Comparison of ENCODE assay signal across 22 cellular contexts in the genomic region with DNA sequence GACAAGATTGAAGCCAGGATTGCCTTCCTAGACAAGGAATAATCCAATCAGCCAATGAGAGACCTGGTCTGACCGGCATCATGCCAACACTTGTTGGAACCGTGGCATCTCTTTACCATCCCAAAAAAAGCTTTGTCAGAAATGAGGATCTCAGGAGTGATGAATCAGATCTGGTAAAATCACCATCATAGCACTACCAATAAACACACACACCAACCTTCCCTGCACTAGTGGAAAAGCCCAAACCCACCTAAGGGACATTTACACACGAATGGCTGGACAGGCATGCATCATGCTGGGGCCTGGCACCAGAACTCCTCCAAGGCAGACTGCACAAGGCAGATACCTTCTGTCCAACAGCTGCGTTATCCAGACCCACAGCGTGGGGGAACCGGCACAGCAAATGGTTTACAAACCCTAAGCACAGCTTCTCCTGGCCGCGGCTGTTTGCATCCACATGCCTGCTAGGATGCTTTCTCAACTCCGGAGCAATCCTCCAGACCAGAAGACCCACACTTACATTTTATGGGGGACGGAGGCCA. TPM values are rescaled to one million over a fixed set of nuclear protein-coding genes. Genes with fewer than 3 reads are reported as not detected.
DNase-seq lines count a peak whose midpoint lies in the region; ATAC-seq lines count a peak whose summit lies in the region.
"Had no signal": no experiment of that assay in that cellular context is flagged by ENCODE, and none has a peak within 500 bp of the region (broad histone marks: within the 10 kb centered on the region; RNA-seq: fewer than 3 reads in every experiment).

No MANE protein-coding gene starts in this region.

- no peak overlapping the region for H4K5ac ChIP-seq in mesendoderm (ENCODE audit: low read length)

- H3K36me3 ChIP-seq in mesendoderm (ENCODE audit: control insufficient read depth, insufficient read depth, low read length) = no peaks in the 10 kb centered on the region

- peaks cover 20% of the 10 kb centered on the region for H3K27me3 ChIP-seq in mesendoderm (ENCODE audit: insufficient read depth, low read length, poor library complexity)

- no peak overlapping the region for H3K18ac ChIP-seq in mesendoderm (ENCODE audit: low read length)

- no peaks in the 10 kb centered on the region for H3K79me2 ChIP-seq in mesendoderm (ENCODE audit: control insufficient read depth, insufficient read depth, low read length)

- peak overlapping the region; percentile 13 for H3K9ac ChIP-seq in mesendoderm (ENCODE audit: low read length)
- H3K9ac ChIP-seq: GM23248 had no signal

- H2BK5ac ChIP-seq in mesendoderm (ENCODE audit: low read length) = no peak overlapping the region

- H3K23ac ChIP-seq in mesendoderm (ENCODE audit: low read length) = no peak overlapping the region

- no peaks in the 10 kb centered on the region for H3K4me1 ChIP-seq in mesendoderm (ENCODE audit: control insufficient read depth, low read depth, low read length)

- intact Hi-C loops in left ventricle myocardium superior (cut with micrococcal nuclease) = no loop called here

- H3K27ac ChIP-seq in mesendoderm (ENCODE audit: low read depth, low read length) = no peak overlapping the region
- H3K27ac ChIP-seq: GM23248 had no signal

- no peak overlapping the region for H3K56ac ChIP-seq in mesendoderm (ENCODE audit: low read length)

- no peak overlapping the region for H2BK15ac ChIP-seq in mesendoderm (replicated peaks; ENCODE audit: low read depth)

- H2BK120ac ChIP-seq in mesendoderm (ENCODE audit: low read depth, low read length) = no peak overlapping the region

- no peak overlapping the region for H4K8ac ChIP-seq in mesendoderm (ENCODE audit: low read depth, low read length)

- DNase-seq in DMS79 treated with DMSO at 0.1 percent for 48 hours (lab: John Stamatoyannopoulos, UW) (peak; percentile 34), cerebellar cortex (ENCODE audit: low spot score) (peak; percentile 91), mesendoderm (no peak), superior temporal gyrus (ENCODE audit: extremely low spot score) (peak; percentile 29), left ventricle myocardium superior (no peak)
- no peak for DNase-seq in activated naive CD4-positive, alpha-beta T cell treated with Interleukin-2 at 50 U/mL for 16 hours
- no peak for DNase-seq in effector CD4-positive, alpha-beta T cell
- DNase-seq: ACHN; AML-193; Caco-2; CD4-positive, CD25-positive, alpha-beta regulatory T cell; DMS53; GM23248; MV-4-11; NCI-H1417; NCI-H1930; NCI-H69; OCI-M1; RPMI8226; SIG-M5 had no signal

- H3K4me2 ChIP-seq in mesendoderm (ENCODE audit: low read length) = no peak overlapping the region

- no peaks in the 10 kb centered on the region for H3K79me1 ChIP-seq in mesendoderm (ENCODE audit: low read length)

- ATAC-seq in left ventricle myocardium superior = no peak
- ATAC-seq: HCT116, K562 had no signal

- H2AK5ac ChIP-seq in mesendoderm (ENCODE audit: low read length) = no peak overlapping the region

- H3K4ac ChIP-seq in mesendoderm (ENCODE audit: low read depth, low read length) = no peak overlapping the region

- H3K4me3 ChIP-seq in mesendoderm (ENCODE audit: low read length) = no peak overlapping the region
- H3K4me3 ChIP-seq: GM23248, K562 had no signal

- WGBS in mesendoderm (ENCODE audit: extremely low coverage, insufficient coverage, low lambda C conversion rate) = no CpG with 5 or more reads among the region's 10 CpGs

RNA-seq across cellular contexts. Expression of a gene that starts 2.9 kb away (rescaled TPM):
- polyA plus RNA-seq in mesendoderm (2013, experiment 1 of 2) = 2.0 TPM
- 2.1 TPM for polyA plus RNA-seq in mesendoderm (2013, experiment 2 of 2)
- not detected for total RNA-seq in left ventricle myocardium superior
- total RNA-seq: Caco-2; CD4-positive, CD25-positive, alpha-beta regulatory T cell; K562 had no signal
- polyA plus RNA-seq: CD4-positive, CD25-positive, alpha-beta regulatory T cell; GM23248; K562 had no signal

Comparison
In these comparisons a context has a peak if more than half of its experiments do, and no peak if none do; other contexts are left out.
1. DNase-seq: peak in DMS79 treated with DMSO at 0.1 percent for 48 hours (single experiment), cerebellar cortex (single experiment) and superior temporal gyrus (single experiment); none in mesendoderm (single experiment), activated naive CD4-positive, alpha-beta T cell treated with Interleukin-2 at 50 U/mL for 16 hours (single experiment), left ventricle myocardium superior (single experiment) and effector CD4-positive, alpha-beta T cell (single experiment).